ENCODE assay signal across 14 cellular contexts in genomic region chrX:48492293-48492910, GRCh38. TPM values are rescaled to one million over a fixed set of nuclear protein-coding genes. Genes with fewer than 3 reads are reported as not detected.
DNase-seq lines count a peak whose midpoint lies in the region; ATAC-seq, FAIRE-seq and TF ChIP-seq lines count a peak whose summit lies in the region.
"Had no signal": no experiment of that assay in that cellular context is flagged by ENCODE, and none has a peak within 500 bp of the region (broad histone marks: within the 10 kb centered on the region; RNA-seq: fewer than 3 reads in every experiment).

No MANE protein-coding gene starts in this region.

- DNase-seq in AG10803 (ENCODE audit: low read depth) (peak; percentile 46), LHCN-M2 (ENCODE audit: low read depth) (peak; percentile 88), amniotic epithelial cell (ENCODE audit: low read depth) (peak; percentile 50), kidney (peak; percentile 74), C1 segment of cervical spinal cord (lab: John Stamatoyannopoulos, UW) (no peak)
- DNase-seq: activated B cell treated with CpG ODN at 0.5 μM for 24 hours; activated T-cell treated with anti-CD3 and anti-CD28 coated beads, Interleukin-2, amount 50 U/mL, for 24 hours; CD4-positive, CD25-positive, alpha-beta regulatory T cell had no signal

- no peak overlapping the region for H3K4me3 ChIP-seq in AG10803 (ENCODE audit: low read length)
- H3K4me3 ChIP-seq in kidney (ENCODE audit: low read length in 2 of 2) = no peak overlapping the region
- H3K4me3 ChIP-seq: ascending aorta, skin epidermis had no signal

- H3K27ac ChIP-seq in kidney (ENCODE audit: low read depth in 2 of 2, low read length in 2 of 2) = no peak overlapping the region
- H3K27ac ChIP-seq: ascending aorta had no signal

- intact Hi-C loops in kidney (cut with DNase I) = no loop called here

- H3K9ac ChIP-seq in kidney (ENCODE audit: low read length in 2 of 2) = no peak overlapping the region

- no peaks in the 10 kb centered on the region for H3K4me1 ChIP-seq in kidney (ENCODE audit: control insufficient read depth in 1 of 2, insufficient read depth in 1 of 2, low read depth in 1 of 2, low read length in 2 of 2)
- H3K4me1 ChIP-seq: ascending aorta had no signal

- ATAC-seq in HG02610 (IDR thresholded peaks at IDR 0.05; ENCODE audit: unreplicated experiment) = no peak
- no peak for ATAC-seq in GM19351 (IDR thresholded peaks at IDR 0.05; ENCODE audit: unreplicated experiment)
- no peak for ATAC-seq in HG02970 (IDR thresholded peaks at IDR 0.05; ENCODE audit: low FRiP score, unreplicated experiment)

- no peaks in the 10 kb centered on the region for H3K9me3 ChIP-seq in kidney (ENCODE audit: control insufficient read depth in 1 of 2, low read length in 2 of 2)
- H3K9me3 ChIP-seq: ascending aorta had no signal

- H3K36me3 ChIP-seq in kidney (ENCODE audit: control insufficient read depth in 1 of 2, insufficient read depth in 2 of 2, low read length in 2 of 2) = no peaks in the 10 kb centered on the region
- H3K36me3 ChIP-seq: ascending aorta had no signal

- FAIRE-seq in kidney (lab: Jason Lieb, UNC) = no peak
- FAIRE-seq: endometrium had no signal

- TF ChIP-seq CTCF in AG10803 (conservative IDR thresholded peaks at IDR 0.05; ENCODE audit: low read length) (no peak), kidney (IDR thresholded peaks at IDR 0.05; ENCODE audit: borderline replicate concordance, extremely low read depth, insufficient read depth) (no peak)

RNA-seq across cellular contexts. Expression of gene PORCN, which starts 16.4 kb away (rescaled TPM):
- total RNA-seq in LHCN-M2 (2014; rRNA removed) (100 and 122 TPM in 2 replicates), kidney (8.9 TPM)
- polyA plus RNA-seq in LHCN-M2 (2012) = 123 TPM
- polyA plus RNA-seq in kidney (ENCODE audit: insufficient read depth, low read depth, low replicate concordance) = 11.7 TPM

RNA-seq across cellular contexts. Expression of gene FTSJ1, which starts 16.4 kb away (rescaled TPM):
- total RNA-seq in LHCN-M2 (2014; rRNA removed) (136 and 152 TPM in 2 replicates), kidney (33.9 TPM)
- 161 TPM for polyA plus RNA-seq in LHCN-M2 (2012)
- polyA plus RNA-seq in kidney (ENCODE audit: insufficient read depth, low read depth, low replicate concordance) = 30.6 TPM

RNA-seq across cellular contexts. Expression of gene SLC38A5, which starts 22.3 kb away (rescaled TPM):
- 2.9 and 4.4 TPM in 2 replicates for total RNA-seq in LHCN-M2 (2014; rRNA removed)
- polyA plus RNA-seq in LHCN-M2 (2012) = 8.6 TPM
- 8.3 TPM for total RNA-seq in kidney
- polyA plus RNA-seq in kidney (ENCODE audit: insufficient read depth, low read depth, low replicate concordance) = 2.9 TPM

RNA-seq across cellular contexts. Expression of gene EBP, which starts 29.2 kb away (rescaled TPM):
- total RNA-seq in LHCN-M2 (2014; rRNA removed) (37.7 and 41.8 TPM in 2 replicates), kidney (33.8 TPM)
- polyA plus RNA-seq in LHCN-M2 (2012) = 108 TPM
- polyA plus RNA-seq in kidney (ENCODE audit: insufficient read depth, low read depth, low replicate concordance) = 164 TPM

RNA-seq across cellular contexts. Expression of gene TBC1D25, which starts 47.1 kb away (rescaled TPM):
- total RNA-seq in LHCN-M2 (2014; rRNA removed) (9.2 and 9.7 TPM in 2 replicates), kidney (16.3 TPM)
- 17.0 TPM for polyA plus RNA-seq in LHCN-M2 (2012)
- 6.0 TPM for polyA plus RNA-seq in kidney (ENCODE audit: insufficient read depth, low read depth, low replicate concordance)

Comparison
In these comparisons a context has a peak if more than half of its experiments do, and no peak if none do; other contexts are left out.
1. DNase-seq: peak in AG10803 (single experiment), LHCN-M2 (single experiment), amniotic epithelial cell (single experiment) and kidney (single experiment); none in C1 segment of cervical spinal cord (0 of 14).
2. RNA of gene PORCN, which starts 16.4 kb away (total RNA-seq): 100 to 122 TPM in LHCN-M2; 8.9 TPM in kidney (single experiment); every median in the first group is over 10 times any median in the second.